In the genomic region with DNA sequence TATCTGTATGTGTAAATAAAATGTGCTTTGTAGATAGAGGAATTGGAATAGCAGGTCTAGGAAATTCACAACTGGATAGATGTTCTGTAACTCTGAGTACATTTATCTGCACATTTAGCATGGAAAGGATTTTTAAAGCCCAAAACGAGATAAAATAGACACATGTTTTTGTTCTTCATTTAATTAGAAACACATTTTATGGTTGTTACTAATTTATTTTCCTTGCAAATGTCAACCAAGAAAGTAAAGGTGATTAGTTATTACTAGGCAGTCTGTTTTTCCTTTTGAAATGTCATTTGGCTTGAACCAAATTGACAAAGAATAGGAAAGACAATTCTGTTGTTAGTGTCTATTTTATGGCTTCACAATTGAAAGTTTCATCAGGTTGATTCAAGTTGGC, we compare ENCODE assay signal across 30 cellular contexts. TPM values are rescaled to one million over a fixed set of nuclear protein-coding genes. Genes with fewer than 3 reads are reported as not detected.
"Had no signal": no experiment of that assay in that cellular context is flagged by ENCODE, and none has a peak within 500 bp of the region (broad histone marks: within the 10 kb centered on the region; RNA-seq: fewer than 3 reads in every experiment).

No MANE protein-coding gene starts in this region.

- ATAC-seq: esophagus mucosa; gastrocnemius medialis; heart right ventricle; left cardiac atrium; left lung; left ventricle myocardium superior; lower lobe of right lung; mucosa of descending colon; naive thymus-derived CD8-positive, alpha-beta T cell had no signal

- H3K9me3 ChIP-seq: esophagus squamous epithelium, gastrocnemius medialis, left lung, lower lobe of right lung, mucosa of descending colon had no signal

- DNase-seq: dermis blood vessel endothelial cell; dorsolateral prefrontal cortex; effector CD4-positive, alpha-beta T cell; effector memory CD4-positive, alpha-beta T cell; erythroblast; esophagus squamous epithelium; foreskin fibroblast; foreskin melanocyte; gastrocnemius medialis; glutamatergic neuron; head of caudate nucleus; heart right ventricle; hippocampal formation; left cardiac atrium; left lung; left ventricle myocardium superior; lower lobe of right lung; mesenchymal stem cell; mucosa of descending colon; naive B cell; naive thymus-derived CD8-positive, alpha-beta T cell had no signal

- H3K4me3 ChIP-seq: coronary artery, dorsolateral prefrontal cortex, esophagus squamous epithelium, gastrocnemius medialis, heart right ventricle, left lung, lower lobe of right lung, mucosa of descending colon had no signal

- H3K4me3 Mint-ChIP-seq: mesothelial cell of epicardium; naive B cell; naive thymus-derived CD8-positive, alpha-beta T cell had no signal

- H3K36me3 Mint-ChIP-seq: mesothelial cell of epicardium; naive B cell; naive thymus-derived CD8-positive, alpha-beta T cell had no signal

- H3K27ac Mint-ChIP-seq: mesothelial cell of epicardium; naive thymus-derived CD8-positive, alpha-beta T cell had no signal

- H3K9me3 Mint-ChIP-seq: mesothelial cell of epicardium had no signal

- H3K4me1 Mint-ChIP-seq: naive B cell; naive thymus-derived CD8-positive, alpha-beta T cell had no signal

- H3K4me1 ChIP-seq: esophagus squamous epithelium, gastrocnemius medialis, heart right ventricle, left lung, lower lobe of right lung had no signal

- H3K36me3 ChIP-seq: esophagus squamous epithelium, gastrocnemius medialis, heart right ventricle, left lung, lower lobe of right lung had no signal

- H3K27ac ChIP-seq: coronary artery, dorsolateral prefrontal cortex, epithelial cell of prostate, esophagus squamous epithelium, gastrocnemius medialis, heart right ventricle, left lung, lower lobe of right lung had no signal

- H3K27me3 ChIP-seq: dorsolateral prefrontal cortex, esophagus squamous epithelium, gastrocnemius medialis, heart right ventricle, left lung had no signal

- H3K27me3 Mint-ChIP-seq: naive B cell; naive thymus-derived CD8-positive, alpha-beta T cell had no signal

RNA-seq across cellular contexts. Expression of a gene that starts 0.8 kb away (rescaled TPM):
- total RNA-seq: dermis blood vessel endothelial cell, dorsolateral prefrontal cortex, esophagus mucosa, esophagus squamous epithelium, gastrocnemius medialis, glomerular endothelial cell, heart right ventricle, kidney epithelial cell, left cardiac atrium, left ventricle myocardium superior, lower leg skin, lower lobe of right lung, lung microvascular endothelial cell, mesothelial cell of epicardium, mucosa of descending colon, myocyte had no signal
